In genomic region chr14:105505101-105505500, GRCh38 we compare ENCODE assay signal across 20 cellular contexts. TPM values are rescaled to one million over a fixed set of nuclear protein-coding genes. Genes with fewer than 3 reads are reported as not detected.
A peak's percentile ranks its signal among the peaks of the same experiment; 100 is the strongest.
DNase-seq lines count a peak whose midpoint lies in the region; ATAC-seq, FAIRE-seq and TF ChIP-seq lines count a peak whose summit lies in the region.
"Had no signal": no experiment of that assay in that cellular context is flagged by ENCODE, and none has a peak within 500 bp of the region (broad histone marks: within the 10 kb centered on the region; RNA-seq: fewer than 3 reads in every experiment).

No MANE protein-coding gene starts in this region.

- ATAC-seq in left lung (no peak), GM21423 (IDR thresholded peaks at IDR 0.05; ENCODE audit: unreplicated experiment) (no peak)

- intact Hi-C loops in left lung (cut with DNase I): no loop called here
- intact Hi-C loops in sigmoid colon (cut with DNase I): no loop called here

- DNase-seq in GM12892 (ENCODE audit: insufficient read length) (peak; percentile 8), left lung (peak; percentile 22 to 70), sigmoid colon (peak; percentile 42), KG1 (lab: John Stamatoyannopoulos, UW) (no peak), T-helper 2 cell (no peak)
- DNase-seq: BE2C, DND-41, Karpas-422, MG63, NCI-H1092, NCI-H146, NCI-H510A treated with DMSO at 0.1 percent for 48 hours, NCI-H82 had no signal

- TF ChIP-seq EP300 in sigmoid colon (IDR thresholded peaks at IDR 0.05): no peak

- TF ChIP-seq POLR2A in GM12892 (IDR thresholded peaks at IDR 0.05; ENCODE audit: low read depth, low read length) (no peak), sigmoid colon (IDR thresholded peaks at IDR 0.05) (no peak)

- no peak for FAIRE-seq in GM12892 (lab: Jason Lieb, UNC)
- FAIRE-seq: G401.6, GM18507, H1 had no signal

- peak overlapping the region; percentile 62 for H3K4me2 ChIP-seq in BLaER1
- H3K4me2 ChIP-seq: PC-9 had no signal

- peaks cover 54% of the 10 kb centered on the region for H3K4me1 ChIP-seq in BLaER1
- no peaks in the 10 kb centered on the region for H3K4me1 ChIP-seq in left lung
- no peaks in the 10 kb centered on the region for H3K4me1 ChIP-seq in sigmoid colon
- H3K4me1 ChIP-seq: BE2C had no signal

- no peaks in the 10 kb centered on the region for H4K20me1 ChIP-seq in BLaER1

- H3K9ac ChIP-seq in BLaER1: peak overlapping the region; percentile 13

- H3K27ac ChIP-seq in BLaER1: peak overlapping the region; percentile 52; the same call in 1 of the 2 replicates
- H3K27ac ChIP-seq in left lung: no peak overlapping the region
- H3K27ac ChIP-seq in sigmoid colon: no peak overlapping the region
- H3K27ac ChIP-seq: PC-9, SK-N-MC had no signal

- no peaks in the 10 kb centered on the region for H3K27me3 ChIP-seq in BLaER1
- peaks cover 0 to 30% of the 10 kb centered on the region in 2 donors for H3K27me3 ChIP-seq in left lung
- H3K27me3 ChIP-seq in sigmoid colon: peaks cover 0 to 15% (median 0%) of the 10 kb centered on the region in 3 donors
- H3K27me3 ChIP-seq: MG63 had no signal

- peaks cover 3% of the 10 kb centered on the region; the same call in 1 of the 2 replicates for H3K36me3 ChIP-seq in BLaER1
- H3K36me3 ChIP-seq in left lung: no peaks in the 10 kb centered on the region
- no peaks in the 10 kb centered on the region for H3K36me3 ChIP-seq in sigmoid colon
- H3K36me3 ChIP-seq: BE2C, MG63 had no signal

- H3K9me3 ChIP-seq in BLaER1 (no peaks in the 10 kb centered on the region), left lung (no peaks in the 10 kb centered on the region), sigmoid colon (no peaks in the 10 kb centered on the region)
- H3K9me3 ChIP-seq: BE2C, MG63 had no signal

- WGBS in sigmoid colon, 2 donors: 92 to 93% methylated on average over 16 of the region's 16 CpGs

- TF ChIP-seq CTCF in left lung (IDR thresholded peaks at IDR 0.05) (no peak), sigmoid colon (IDR thresholded peaks at IDR 0.05) (no peak)

- no peak overlapping the region for H3K4me3 ChIP-seq in BLaER1
- no peak overlapping the region for H3K4me3 ChIP-seq in left lung
- H3K4me3 ChIP-seq in sigmoid colon: no peak overlapping the region
- H3K4me3 ChIP-seq: MG63, PC-9, SK-N-MC had no signal

RNA-seq across cellular contexts. Expression of gene TEDC1, which starts 14.1 kb away (rescaled TPM):
- polyA plus RNA-seq in GM12892 (2012; ENCODE audit: missing spikeins): 2.0 TPM
- 10 to 100 TPM; 12.8 to 16.8 TPM for total RNA-seq in left lung
- 1 to 10 TPM in 2 of 4 donors, under 1 TPM in 2; 0.16 to 5.2 (median 1.0) TPM for total RNA-seq in sigmoid colon
- 10 to 100 TPM; 17.8 to 36.0 (median 19.2) TPM for polyA plus RNA-seq in sigmoid colon

RNA-seq across cellular contexts. Expression of gene CRIP1, which starts 18.4 kb away (rescaled TPM):
- 378 TPM for polyA plus RNA-seq in GM12892 (2012; ENCODE audit: missing spikeins)
- 100 to 1,000 TPM; 171 to 281 TPM for total RNA-seq in left lung
- total RNA-seq in sigmoid colon: 10 to 100 TPM in 3 of 4 donors, 1 to 10 TPM in 1; 4.9 to 24.3 (median 15.4) TPM
- 100 to 1,000 TPM; 168 to 403 (median 199) TPM for polyA plus RNA-seq in sigmoid colon

RNA-seq across cellular contexts. Expression of gene TMEM121, which starts 21.3 kb away (rescaled TPM):
- not detected for polyA plus RNA-seq in GM12892 (2012; ENCODE audit: missing spikeins)
- total RNA-seq in left lung: 1 to 10 TPM; 2.4 to 3.0 TPM
- total RNA-seq in sigmoid colon: 1 to 10 TPM; 3.0 to 8.0 (median 6.2) TPM
- 1 to 10 TPM in 1 of 3 donors, not detected in 2; 2.3 TPM for polyA plus RNA-seq in sigmoid colon
- total RNA-seq: H1 had no signal

RNA-seq across cellular contexts. Expression of gene CRIP2, which starts 30.5 kb away (rescaled TPM):
- not detected for polyA plus RNA-seq in GM12892 (2012; ENCODE audit: missing spikeins)
- total RNA-seq in left lung (100 to 1,000 TPM; 172 to 224 TPM), sigmoid colon (10 to 100 TPM; 49.8 to 79.5 (median 57.1) TPM)
- polyA plus RNA-seq in sigmoid colon: 10 to 100 TPM; 13.6 to 50.0 (median 34.2) TPM

Comparison
In these comparisons a context has a peak if more than half of its experiments do, and no peak if none do; other contexts are left out.
1. DNase-seq: peak in GM12892 (single experiment), left lung (2 of 2) and sigmoid colon (single experiment); none in KG1 (single experiment) and T-helper 2 cell (0 of 5).
2. RNA of gene CRIP1, which starts 18.4 kb away (total RNA-seq): 171 to 281 TPM in left lung; 4.9 to 24.3 TPM in sigmoid colon; every median in the first group is over 4 times any median in the second.